1 cellular context compared by ENCODE assay signal in the genomic region with DNA sequence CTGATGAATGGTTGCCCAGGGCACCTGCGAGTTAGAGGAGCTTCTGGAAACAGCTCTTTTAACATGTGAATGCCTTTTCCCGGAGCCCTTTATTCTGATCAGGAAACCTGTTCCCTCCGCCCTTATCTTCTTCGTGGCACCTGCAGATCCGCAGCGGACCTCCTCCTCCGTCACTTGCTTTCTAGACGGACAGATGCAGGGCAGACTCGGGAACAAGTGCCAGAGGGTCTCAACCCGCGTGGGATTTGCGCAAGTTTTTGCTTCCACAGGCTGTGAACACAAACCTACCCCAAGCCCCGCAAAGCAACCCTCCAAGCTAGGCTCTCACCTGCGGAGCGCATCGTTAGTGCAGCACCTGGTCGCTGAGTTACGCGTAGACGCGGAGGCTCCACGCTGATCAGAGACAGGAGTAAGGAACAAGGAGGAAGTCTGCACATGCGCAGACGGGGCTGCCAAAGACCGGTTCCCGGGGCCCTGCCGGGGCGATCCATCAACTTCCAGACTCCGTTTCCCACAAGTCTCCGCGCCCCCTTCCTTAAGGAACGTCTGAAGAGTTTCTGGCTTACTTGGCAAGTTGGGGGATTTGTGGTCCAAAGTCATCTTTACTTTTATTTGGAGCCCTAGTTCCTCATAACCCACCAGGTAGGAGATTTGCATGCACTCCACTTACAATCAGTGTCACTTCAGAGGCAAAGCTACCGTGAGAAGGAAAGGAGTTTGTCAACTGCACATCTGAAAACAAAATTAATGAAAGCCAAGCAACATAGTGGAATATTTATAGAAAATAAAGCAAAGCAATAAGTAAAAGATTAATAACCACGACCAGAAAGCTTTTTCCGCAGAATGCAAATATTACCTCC.
TF ChIP-seq lines count a peak whose summit lies in the region.

No MANE protein-coding gene starts in this region.

TF ChIP-seq in GM23338, 12 proteins besides CTCF, POLR2A, EP300 and RAD21 (continued from another document):
- no peak for TF ChIP-seq REST (IDR thresholded peaks at IDR 0.05; ENCODE audit: unreplicated experiment)
- no peak for TF ChIP-seq JUNB (IDR thresholded peaks at IDR 0.05; ENCODE audit: unreplicated experiment)
- TF ChIP-seq POLR2AphosphoS5 (IDR thresholded peaks at IDR 0.05; ENCODE audit: low read depth), result peak; percentile 79
- TF ChIP-seq ETS1 (IDR thresholded peaks at IDR 0.05), result no peak
- TF ChIP-seq CREB1 (CRISPR knock-in tag; IDR thresholded peaks at IDR 0.05; ENCODE audit: low read depth), result peak; percentile 43
